3 cellular contexts compared by ENCODE assay signal in the genomic region with DNA sequence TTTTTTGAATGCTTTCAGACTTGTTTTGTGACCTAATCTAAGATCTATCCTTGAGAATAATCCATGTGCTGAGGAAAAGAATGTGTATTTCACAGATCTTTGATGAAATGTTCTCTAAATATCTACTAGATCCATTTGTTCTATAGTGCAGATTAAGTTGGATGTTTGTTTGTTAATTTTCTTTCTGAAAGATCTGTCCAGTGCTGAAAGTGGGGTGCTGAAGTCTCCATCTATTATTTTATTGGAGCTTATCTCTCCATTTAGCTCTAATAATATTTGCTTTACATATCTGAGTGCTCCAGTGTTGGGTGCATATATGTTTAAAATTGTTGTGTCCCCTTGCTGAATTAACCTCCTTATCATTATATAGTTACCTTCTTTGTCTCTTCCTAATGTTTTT.
"Had no signal": no experiment of that assay in that cellular context is flagged by ENCODE, and none has a peak within 500 bp of the region (broad histone marks: within the 10 kb centered on the region; RNA-seq: fewer than 3 reads in every experiment).

No MANE protein-coding gene starts in this region.

- ATAC-seq: GM12878 had no signal

- DNase-seq: GDM1, GF-D8 had no signal

- H3K4me3 ChIP-seq: GM12878 had no signal
